16 cellular contexts compared by ENCODE assay signal in genomic region chr5:134582281-134582680, GRCh38.
"Had no signal": no experiment of that assay in that cellular context is flagged by ENCODE, and none has a peak within 500 bp of the region (broad histone marks: within the 10 kb centered on the region; RNA-seq: fewer than 3 reads in every experiment).

No MANE protein-coding gene starts in this region.

- H3K27ac ChIP-seq: colonic mucosa, prostate gland had no signal

- H3K4me3 ChIP-seq: colonic mucosa, mucosa of descending colon, prostate gland, spleen had no signal

- H3K9me3 ChIP-seq: colonic mucosa, mucosa of descending colon, prostate gland, spleen had no signal

- ATAC-seq: activated T-cell treated with anti-CD3 and anti-CD28 coated beads, Interleukin-2, amount 50 U/mL, for 4 hours; mucosa of descending colon; stimulated activated naive B cell treated with anti-CD40 and anti-IgM and Interleukin-4, amounts not matched to agents 10 μg/mL and 1 μg/mL and 100 μg/mL, for 72 hours had no signal

- DNase-seq: activated CD4-positive, alpha-beta memory T cell treated with anti-CD3 and anti-CD28 coated beads, Interleukin-2, amount 10 ng/mL, durations not matched to agents 7 days and 5 days; activated CD4-positive, alpha-beta T cell treated with anti-CD3 and anti-CD28 coated beads for 48 hours; activated gamma-delta T cell treated with Interleukin-2 at 50 U/mL for 16 hours; activated T-cell treated with anti-CD3 and anti-CD28 coated beads, Interleukin-2, amount 50 U/mL, for 4 hours; anterior cingulate cortex; central memory CD4-positive, alpha-beta T cell; colonic mucosa; foreskin melanocyte; naive B cell; spleen; stimulated activated CD4-positive, alpha-beta T cell treated with anti-CD3 and anti-CD28 coated beads, Interleukin-4, amount 100 ng/mL, for 4 hours; stimulated activated naive B cell treated with anti-CD40 and anti-IgM and Interleukin-4, amounts not matched to agents 10 μg/mL and 1 μg/mL and 100 μg/mL, for 72 hours; SW 1271; T-helper 2 cell had no signal

- H3K4me1 ChIP-seq: colonic mucosa, prostate gland had no signal

- H3K27me3 ChIP-seq: colonic mucosa, spleen had no signal
